In genomic region chr6:33784787-33785186, GRCh38 we compare ENCODE assay signal across 15 cellular contexts. TPM values are rescaled to one million over a fixed set of nuclear protein-coding genes. Genes with fewer than 3 reads are reported as not detected.
DNase-seq lines count a peak whose midpoint lies in the region; ATAC-seq and TF ChIP-seq lines count a peak whose summit lies in the region.
"Had no signal": no experiment of that assay in that cellular context is flagged by ENCODE, and none has a peak within 500 bp of the region (broad histone marks: within the 10 kb centered on the region; RNA-seq: fewer than 3 reads in every experiment).

No MANE protein-coding gene starts in this region.

- peaks cover 85% of the 10 kb centered on the region for H3K36me3 Mint-ChIP-seq in CD4-positive, alpha-beta T cell (ENCODE audit: low read depth)
- peaks cover 54% of the 10 kb centered on the region for H3K36me3 Mint-ChIP-seq in HFFc6 (ENCODE audit: low read depth)
- peaks cover 45% of the 10 kb centered on the region for H3K36me3 Mint-ChIP-seq in nephron progenitor cell (ENCODE audit: low read depth)

- no peak for TF ChIP-seq CTCF in CD4-positive, alpha-beta T cell (IDR thresholded peaks at IDR 0.05)
- no peak for TF ChIP-seq CTCF in HFFc6 (IDR thresholded peaks at IDR 0.05)
- no peak for TF ChIP-seq CTCF in nephron progenitor cell (IDR thresholded peaks at IDR 0.05)

- H3K27ac Mint-ChIP-seq in CD4-positive, alpha-beta T cell = no peak overlapping the region
- H3K27ac Mint-ChIP-seq in HFFc6 (peak overlapping the region; percentile 100), nephron progenitor cell (peak overlapping the region; percentile 44)
- H3K27ac Mint-ChIP-seq: dendritic cell treated with granulocyte-macrophage colony-stimulating factor and Interleukin-4, amounts not matched to agents 40 ng/mL and 50 ng/mL, for 4 days had no signal

- no peak for ATAC-seq in CD4-positive, alpha-beta T cell (ENCODE audit: poor library complexity)

- peaks cover 76% of the 10 kb centered on the region for H3K4me1 Mint-ChIP-seq in CD4-positive, alpha-beta T cell (ENCODE audit: low read depth)
- H3K4me1 Mint-ChIP-seq in HFFc6 (ENCODE audit: low read depth) (peaks cover 88% of the 10 kb centered on the region), nephron progenitor cell (peaks cover 78% of the 10 kb centered on the region)

- intact Hi-C loops in CD4-positive, alpha-beta T cell (cut with DNase I, micrococcal nuclease) = loop anchor here (5.0 to 10.0 kb wide), 6 partner anchors 120 to 740 kb away; partner anchors contain the start of genes B3GALT4 (in 1 of the 2), RPS10 (in 1 of the 2), RPS18 (in 1 of the 2) and SMIM29 (in 1 of the 2)

- H3K27me3 ChIP-seq in CD4-positive, alpha-beta T cell (ENCODE audit: control insufficient read depth, insufficient read depth, low read length) = no peaks in the 10 kb centered on the region

- H3K9me3 ChIP-seq in CD4-positive, alpha-beta T cell (ENCODE audit: control insufficient read depth, low read length) = no peaks in the 10 kb centered on the region

- no peak overlapping the region for H3K27ac ChIP-seq in CD4-positive, alpha-beta T cell (ENCODE audit: low read depth, low read length)
- H3K27ac ChIP-seq: C4-2B had no signal

- H3K4me3 Mint-ChIP-seq in CD4-positive, alpha-beta T cell = peak overlapping the region; percentile 58
- H3K4me3 Mint-ChIP-seq in HFFc6 = peak overlapping the region; percentile 61
- H3K4me3 Mint-ChIP-seq in nephron progenitor cell = peak overlapping the region; percentile 3
- H3K4me3 Mint-ChIP-seq: dendritic cell treated with granulocyte-macrophage colony-stimulating factor and Interleukin-4, amounts not matched to agents 40 ng/mL and 50 ng/mL, for 4 days had no signal

- no peaks in the 10 kb centered on the region for H3K9me3 Mint-ChIP-seq in CD4-positive, alpha-beta T cell
- no peaks in the 10 kb centered on the region for H3K9me3 Mint-ChIP-seq in HFFc6
- H3K9me3 Mint-ChIP-seq in nephron progenitor cell = no peaks in the 10 kb centered on the region
- H3K9me3 Mint-ChIP-seq: dendritic cell treated with granulocyte-macrophage colony-stimulating factor and Interleukin-4, amounts not matched to agents 40 ng/mL and 50 ng/mL, for 4 days had no signal

- CTCF ChIA-PET in CD4-positive, alpha-beta T cell (lab: Charles Lee) = interaction anchor here (1.1 to 1.2 kb wide), 2 partner anchors 14 kb away, joined by 3 read pairs; no protein-coding TSS in a partner anchor

- POLR2A ChIA-PET in CD4-positive, alpha-beta T cell (lab: Charles Lee) = no interaction called here

- DNase-seq in CD4-positive, alpha-beta T cell = no peak
- DNase-seq in HFFc6 (no peak), dermis blood vessel endothelial cell (peak; percentile 29), nephron progenitor cell (no peak), mesenteric fat pad (ENCODE audit: low spot score) (no peak), HT-29 (ENCODE audit: low spot score) (no peak), NCI-H1105 (lab: John Stamatoyannopoulos, UW) (no peak)
- DNase-seq: activated CD4-positive, alpha-beta T cell treated with anti-CD3 and anti-CD28 coated beads for 48 hours; KBM-7; NCI-H1105 treated with DMSO at 0.1 percent for 48 hours; NCI-H226; SHP77 had no signal

- no peaks in the 10 kb centered on the region for H3K27me3 Mint-ChIP-seq in CD4-positive, alpha-beta T cell
- peaks cover 6% of the 10 kb centered on the region; the same call in 1 of the 2 replicates for H3K27me3 Mint-ChIP-seq in HFFc6 (ENCODE audit: insufficient read depth)
- peaks cover 4% of the 10 kb centered on the region for H3K27me3 Mint-ChIP-seq in nephron progenitor cell (ENCODE audit: low read depth, poor library complexity)
- H3K27me3 Mint-ChIP-seq: dendritic cell treated with granulocyte-macrophage colony-stimulating factor and Interleukin-4, amounts not matched to agents 40 ng/mL and 50 ng/mL, for 4 days had no signal

RNA-seq across cellular contexts. Expression of gene LEMD2, which starts 4.1 kb away (rescaled TPM):
- 100 to 1,000 TPM; 122 to 124 TPM for total RNA-seq in CD4-positive, alpha-beta T cell
- total RNA-seq in HFFc6 (2021; fragmentation: NEBNext Ultra II Directional; extraction: Animal tissue kit (Norgen Biotek cat#: 25700)) = 10 to 100 TPM; 42.4 to 46.7 (median 44.9) TPM
- total RNA-seq in dermis blood vessel endothelial cell (53.8 and 58.5 TPM in 2 replicates), mesenteric fat pad (37.7 TPM)
- 42.1 and 50.2 TPM in 2 replicates for total RNA-seq in HT-29 (2014; rRNA removed; shearing (Covaris generic))

RNA-seq across cellular contexts. Expression of gene MLN, which starts 19.0 kb away (rescaled TPM):
- not detected for total RNA-seq in CD4-positive, alpha-beta T cell
- total RNA-seq in HFFc6 (2021; fragmentation: NEBNext Ultra II Directional; extraction: Animal tissue kit (Norgen Biotek cat#: 25700)) = not detected
- total RNA-seq in dermis blood vessel endothelial cell (not detected in 2 replicates), mesenteric fat pad (not detected)
- total RNA-seq in HT-29 (2014; rRNA removed; shearing (Covaris generic)) = not detected in 2 replicates
- total RNA-seq: Daoy had no signal

RNA-seq across cellular contexts. Expression of gene IP6K3, which starts 38.1 kb away (rescaled TPM):
- total RNA-seq in CD4-positive, alpha-beta T cell = not detected
- total RNA-seq in HFFc6 (2021; fragmentation: NEBNext Ultra II Directional; extraction: Animal tissue kit (Norgen Biotek cat#: 25700)) = under 1 TPM in 4 of 6 experiments, not detected in 2; 0.25 to 0.83 (median 0.50) TPM
- total RNA-seq in dermis blood vessel endothelial cell = under 0.01 and 0.05 TPM in 2 replicates
- 0.13 TPM for total RNA-seq in mesenteric fat pad
- not detected in 2 replicates for total RNA-seq in HT-29 (2014; rRNA removed; shearing (Covaris generic))
- total RNA-seq: Daoy had no signal

Comparison
In these comparisons a context has a peak if more than half of its experiments do, and no peak if none do; other contexts are left out.
1. H3K4me3 Mint-ChIP-seq: peak in every context shown above with its lines; median percentile 61 in HFFc6; 58 in CD4-positive, alpha-beta T cell; 3 in nephron progenitor cell.